Comparison of ENCODE assay signal across 8 cellular contexts in genomic region chr9:91273853-91274552, GRCh38.
A peak's percentile ranks its signal among the peaks of the same experiment; 100 is the strongest.
DNase-seq lines count a peak whose midpoint lies in the region; ATAC-seq and TF ChIP-seq lines count a peak whose summit lies in the region.

No MANE protein-coding gene starts in this region.

- H3K9me3 Mint-ChIP-seq in activated naive CD4-positive, alpha-beta T cell treated with anti-CD3 and anti-CD28 coated beads for 36 hours, result no peaks in the 10 kb centered on the region
- H3K9me3 Mint-ChIP-seq in stimulated activated naive B cell treated with anti-CD40 and anti-IgM and Interleukin-4, amounts not matched to agents 10 μg/mL and 1 μg/mL and 100 μg/mL, for 72 hours, result no peaks in the 10 kb centered on the region

- no peaks in the 10 kb centered on the region for H3K27me3 Mint-ChIP-seq in activated naive CD4-positive, alpha-beta T cell treated with anti-CD3 and anti-CD28 coated beads for 36 hours (ENCODE audit: low read depth)
- no peaks in the 10 kb centered on the region for H3K27me3 Mint-ChIP-seq in stimulated activated naive B cell treated with anti-CD40 and anti-IgM and Interleukin-4, amounts not matched to agents 10 μg/mL and 1 μg/mL and 100 μg/mL, for 72 hours

- ATAC-seq in stimulated activated naive B cell treated with anti-CD40 and anti-IgM and Interleukin-4, amounts not matched to agents 10 μg/mL and 1 μg/mL and 100 μg/mL, for 72 hours (replicated peaks), result peak; percentile 78 to 88
- no peak for ATAC-seq in left ventricle myocardium superior

- no peak overlapping the region for H3K27ac Mint-ChIP-seq in activated naive CD4-positive, alpha-beta T cell treated with anti-CD3 and anti-CD28 coated beads for 36 hours
- H3K27ac Mint-ChIP-seq in stimulated activated naive B cell treated with anti-CD40 and anti-IgM and Interleukin-4, amounts not matched to agents 10 μg/mL and 1 μg/mL and 100 μg/mL, for 72 hours, result no peak overlapping the region

- H3K4me3 Mint-ChIP-seq in activated naive CD4-positive, alpha-beta T cell treated with anti-CD3 and anti-CD28 coated beads for 36 hours, result no peak overlapping the region
- H3K4me3 Mint-ChIP-seq in stimulated activated naive B cell treated with anti-CD40 and anti-IgM and Interleukin-4, amounts not matched to agents 10 μg/mL and 1 μg/mL and 100 μg/mL, for 72 hours, result no peak overlapping the region

- peaks cover 8% of the 10 kb centered on the region for H3K4me1 Mint-ChIP-seq in activated naive CD4-positive, alpha-beta T cell treated with anti-CD3 and anti-CD28 coated beads for 36 hours (ENCODE audit: low read depth)
- H3K4me1 Mint-ChIP-seq in stimulated activated naive B cell treated with anti-CD40 and anti-IgM and Interleukin-4, amounts not matched to agents 10 μg/mL and 1 μg/mL and 100 μg/mL, for 72 hours, result peaks cover 7 to 30% of the 10 kb centered on the region in 2 donors

- H3K4me3 ChIP-seq in choroid plexus epithelial cell (ENCODE audit: low read depth, low read length), result no peak overlapping the region
- H3K4me3 ChIP-seq in dorsolateral prefrontal cortex, result no peak overlapping the region

- peak; percentile 25 for DNase-seq in activated naive CD4-positive, alpha-beta T cell treated with anti-CD3 and anti-CD28 coated beads for 36 hours
- no peak for DNase-seq in activated naive CD4-positive, alpha-beta T cell (lab: John Stamatoyannopoulos, UW)
- DNase-seq in LoVo (ENCODE audit: low spot score), result peak; percentile 6
- DNase-seq in choroid plexus epithelial cell (ENCODE audit: low read depth), result peak; percentile 57
- DNase-seq in stimulated activated naive B cell treated with anti-CD40 and anti-IgM and Interleukin-4, amounts not matched to agents 10 μg/mL and 1 μg/mL and 100 μg/mL, for 72 hours, result no peak
- no peak for DNase-seq in dorsolateral prefrontal cortex
- DNase-seq in cortex of kidney (lab: John Stamatoyannopoulos, UW), result no peak
- DNase-seq in left ventricle myocardium superior, result no peak

- no peaks in the 10 kb centered on the region for H3K36me3 Mint-ChIP-seq in activated naive CD4-positive, alpha-beta T cell treated with anti-CD3 and anti-CD28 coated beads for 36 hours (ENCODE audit: low read depth)
- H3K36me3 Mint-ChIP-seq in stimulated activated naive B cell treated with anti-CD40 and anti-IgM and Interleukin-4, amounts not matched to agents 10 μg/mL and 1 μg/mL and 100 μg/mL, for 72 hours, result peaks cover 21 to 34% of the 10 kb centered on the region in 2 donors

- CTCF ChIA-PET in activated naive CD4-positive, alpha-beta T cell treated with anti-CD3 and anti-CD28 coated beads for 36 hours (lab: Charles Lee), result no interaction called here

- intact Hi-C loops in activated naive CD4-positive, alpha-beta T cell treated with anti-CD3 and anti-CD28 coated beads for 36 hours (cut with micrococcal nuclease), result loop anchor here (2.0 to 5.0 kb wide), 3 partner anchors 29 to 227 kb away; no protein-coding TSS in a partner anchor
- intact Hi-C loops in dorsolateral prefrontal cortex (cut with DNase I) (no loop called here), left ventricle myocardium superior (cut with micrococcal nuclease) (no loop called here)

- H3K27me3 ChIP-seq in dorsolateral prefrontal cortex, result no peaks in the 10 kb centered on the region

- TF ChIP-seq CTCF in choroid plexus epithelial cell (conservative IDR thresholded peaks at IDR 0.05; ENCODE audit: low read depth, low read length) (no peak), dorsolateral prefrontal cortex (IDR thresholded peaks at IDR 0.05 in 54 of 56, conservative IDR thresholded peaks at IDR 0.05 in 2 of 56; ENCODE audit: low read depth in 1 of 56, partially characterized antibody in 56 of 56) (no peak)

- no peak overlapping the region for H3K27ac ChIP-seq in dorsolateral prefrontal cortex

Comparison
In these comparisons a context has a peak if more than half of its experiments do, and no peak if none do; other contexts are left out.
1. DNase-seq: peak in activated naive CD4-positive, alpha-beta T cell treated with anti-CD3 and anti-CD28 coated beads for 36 hours (single experiment), LoVo (single experiment) and choroid plexus epithelial cell (single experiment); none in activated naive CD4-positive, alpha-beta T cell (0 of 4), stimulated activated naive B cell treated with anti-CD40 and anti-IgM and Interleukin-4, amounts not matched to agents 10 μg/mL and 1 μg/mL and 100 μg/mL, for 72 hours (single experiment), dorsolateral prefrontal cortex (0 of 10), cortex of kidney (single experiment) and left ventricle myocardium superior (single experiment).